9 cellular contexts compared by ENCODE assay signal in the genomic region with DNA sequence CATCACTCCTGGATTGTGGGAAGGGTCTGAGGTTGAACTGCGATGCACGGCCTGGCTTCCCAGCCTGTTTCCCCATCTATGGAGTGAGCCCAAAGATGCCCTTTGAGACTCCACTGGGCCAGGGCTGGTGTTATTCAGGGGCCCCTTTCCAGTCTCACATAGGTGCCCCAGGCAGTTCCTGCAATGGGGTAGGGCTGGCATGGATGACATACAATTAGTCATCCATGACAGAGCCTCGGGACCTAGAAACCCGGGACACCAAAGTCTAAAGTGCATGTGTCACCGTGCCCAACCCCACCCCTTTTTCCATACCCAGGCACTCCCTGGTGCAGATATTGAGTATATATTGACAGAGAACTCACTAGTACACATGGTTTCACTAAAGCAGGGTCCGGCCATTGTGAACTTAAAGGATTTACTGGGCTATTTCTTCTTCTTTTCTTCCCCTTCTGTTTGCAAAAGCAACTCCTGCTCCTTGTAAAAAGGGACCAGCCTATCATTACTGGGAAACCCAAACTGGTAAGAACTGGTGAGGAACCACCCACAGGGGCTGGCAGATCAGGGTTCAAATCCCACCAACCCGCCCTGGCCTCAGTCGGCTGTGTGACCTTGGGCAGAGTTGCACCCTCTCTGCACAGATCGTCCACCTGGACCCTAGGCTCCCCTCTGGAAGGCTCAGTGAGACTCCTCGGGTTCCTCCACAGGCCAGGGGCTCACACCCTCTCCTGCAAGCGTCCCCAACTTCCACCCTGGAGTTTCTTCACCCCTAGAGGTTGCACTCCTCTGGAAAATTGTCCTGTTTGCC. TPM values are rescaled to one million over a fixed set of nuclear protein-coding genes. Genes with fewer than 3 reads are reported as not detected.
DNase-seq lines count a peak whose midpoint lies in the region; ATAC-seq and TF ChIP-seq lines count a peak whose summit lies in the region.
"Had no signal": no experiment of that assay in that cellular context is flagged by ENCODE, and none has a peak within 500 bp of the region (broad histone marks: within the 10 kb centered on the region; RNA-seq: fewer than 3 reads in every experiment).

No MANE protein-coding gene starts in this region.

- H3K27ac ChIP-seq in esophagus squamous epithelium (peak overlapping the region; percentile 52 to 70 (median 67)), heart right ventricle (no peak overlapping the region)

- no peak for TF ChIP-seq POLR2A in esophagus squamous epithelium (IDR thresholded peaks at IDR 0.05)

- peaks cover 13 to 16% of the 10 kb centered on the region in 2 donors for H3K4me1 Mint-ChIP-seq in effector memory CD8-positive, alpha-beta T cell (ENCODE audit: low read depth in 2 of 2)

- H3K4me3 ChIP-seq in esophagus squamous epithelium (peak overlapping the region in 1 of 4 donors; percentile 36), heart right ventricle (no peak overlapping the region)

- peaks cover 0 to 25% of the 10 kb centered on the region in 2 donors for H3K27me3 Mint-ChIP-seq in effector memory CD8-positive, alpha-beta T cell

- H3K4me1 ChIP-seq in esophagus squamous epithelium (peaks cover 0 to 41% (median 27%) of the 10 kb centered on the region in 3 donors), heart right ventricle (peaks cover 0 to 13% (median 0%) of the 10 kb centered on the region in 9 donors)

- intact Hi-C loops in esophagus squamous epithelium (cut with DNase I) = no loop called here
- intact Hi-C loops in heart right ventricle (cut with DNase I) = no loop called here

- DNase-seq in HCEC 1CT (peak; percentile 2), RPMI7951 (ENCODE audit: low read depth) (peak; percentile 92), esophagus squamous epithelium (lab: John Stamatoyannopoulos, UW) (no peak), pons (ENCODE audit: low spot score) (no peak), NCI-H146 (lab: John Stamatoyannopoulos, UW) (no peak), heart right ventricle (no peak)
- peak; percentile 29 to 76 (median 33) for DNase-seq in stimulated activated CD4-positive, alpha-beta T cell treated with anti-CD3 and anti-CD28 coated beads, TNF-alpha, amount 100 ng/mL, for 24 hours (ENCODE audit: low read depth in 3 of 3)
- no peak for DNase-seq in effector memory CD8-positive, alpha-beta T cell
- DNase-seq: NCI-H1436 treated with DMSO at 0.1 percent for 48 hours had no signal

- H3K27ac Mint-ChIP-seq in effector memory CD8-positive, alpha-beta T cell = no peak overlapping the region

- no peaks in the 10 kb centered on the region for H3K9me3 ChIP-seq in esophagus squamous epithelium
- no peaks in the 10 kb centered on the region for H3K9me3 ChIP-seq in heart right ventricle

- H3K27me3 ChIP-seq in esophagus squamous epithelium (peaks cover 0 to 86% (median 13%) of the 10 kb centered on the region in 4 donors), heart right ventricle (peaks cover 0 to 94% (median 62%) of the 10 kb centered on the region in 7 donors)

- TF ChIP-seq CTCF in esophagus squamous epithelium (IDR thresholded peaks at IDR 0.05) = no peak
- no peak for TF ChIP-seq CTCF in heart right ventricle (IDR thresholded peaks at IDR 0.05)

- H3K36me3 ChIP-seq in esophagus squamous epithelium = no peaks in the 10 kb centered on the region
- H3K36me3 ChIP-seq in heart right ventricle = no peaks in the 10 kb centered on the region

- 41 to 53% methylated on average over 7 to 8 of the region's 11 CpGs for WGBS in esophagus squamous epithelium, 2 donors
- WGBS in heart right ventricle, 2 donors = 68 to 69% methylated on average over 11 of the region's 11 CpGs

- no peak for ATAC-seq in effector memory CD8-positive, alpha-beta T cell (replicated peaks)
- ATAC-seq in heart right ventricle = no peak

- H3K9me3 Mint-ChIP-seq in effector memory CD8-positive, alpha-beta T cell = no peaks in the 10 kb centered on the region

- H3K36me3 Mint-ChIP-seq in effector memory CD8-positive, alpha-beta T cell (ENCODE audit: insufficient read depth) = no peaks in the 10 kb centered on the region

- no peak overlapping the region for H3K4me3 Mint-ChIP-seq in effector memory CD8-positive, alpha-beta T cell

RNA-seq across cellular contexts. Expression of a gene that starts 2.7 kb away (rescaled TPM):
- 0.10 and 0.12 TPM in 2 replicates for total RNA-seq in RPMI7951 (2014; rRNA removed; shearing (Covaris generic))
- total RNA-seq in esophagus squamous epithelium (10 to 100 TPM; 11.6 to 23.5 (median 21.2) TPM), heart right ventricle (not detected)
- not detected for polyA plus RNA-seq in heart right ventricle

RNA-seq across cellular contexts. Expression of a gene that starts 23.7 kb away (rescaled TPM):
- total RNA-seq in RPMI7951 (2014; rRNA removed; shearing (Covaris generic)) = not detected in 2 replicates
- total RNA-seq in esophagus squamous epithelium (not detected), heart right ventricle (not detected)
- polyA plus RNA-seq in heart right ventricle = under 1 TPM in 1 of 2 donors, not detected in 1; 0.04 TPM

RNA-seq across cellular contexts. Expression of a gene that starts 46.3 kb away (rescaled TPM):
- 0.60 and 2.5 TPM in 2 replicates for total RNA-seq in RPMI7951 (2014; rRNA removed; shearing (Covaris generic))
- total RNA-seq in esophagus squamous epithelium (1 to 10 TPM in 3 of 4 donors, under 1 TPM in 1; 0.76 to 3.5 (median 2.6) TPM), heart right ventricle (1 to 10 TPM in 4 of 10 donors, under 1 TPM in 6; 0.21 to 2.6 (median 0.83) TPM)
- under 1 TPM; 0.44 to 0.61 TPM for polyA plus RNA-seq in heart right ventricle

RNA-seq across cellular contexts. Expression of a gene that starts 50.2 kb away (rescaled TPM):
- 0.59 and 1.3 TPM in 2 replicates for total RNA-seq in RPMI7951 (2014; rRNA removed; shearing (Covaris generic))
- total RNA-seq in esophagus squamous epithelium = 1 to 10 TPM in 3 of 4 donors, under 1 TPM in 1; 0.87 to 6.5 (median 4.6) TPM
- total RNA-seq in heart right ventricle = 10 to 100 TPM in 1 of 10 donors, 1 to 10 TPM in 7, under 1 TPM in 2; 0.59 to 16.9 (median 1.6) TPM
- 1 to 10 TPM in 1 of 2 donors, under 1 TPM in 1; 0.88 to 3.7 TPM for polyA plus RNA-seq in heart right ventricle

Comparison
In these comparisons a context has a peak if more than half of its experiments do, and no peak if none do; other contexts are left out.
1. DNase-seq: peak in HCEC 1CT (single experiment), RPMI7951 (single experiment) and stimulated activated CD4-positive, alpha-beta T cell treated with anti-CD3 and anti-CD28 coated beads, TNF-alpha, amount 100 ng/mL, for 24 hours (3 of 3); none in esophagus squamous epithelium (single experiment), effector memory CD8-positive, alpha-beta T cell (0 of 3), pons (single experiment), NCI-H146 (single experiment) and heart right ventricle (0 of 2).
2. H3K27ac ChIP-seq: peak in esophagus squamous epithelium (4 of 4); none in heart right ventricle (0 of 10).
3. RNA of a gene that starts 2.7 kb away (total RNA-seq): 11.6 to 23.5 TPM in esophagus squamous epithelium; 0.10 to 0.12 TPM in RPMI7951 and not detected in heart right ventricle; every median in the first group is over 10 times any median in the second.